8 cellular contexts compared by ENCODE assay signal in the genomic region with DNA sequence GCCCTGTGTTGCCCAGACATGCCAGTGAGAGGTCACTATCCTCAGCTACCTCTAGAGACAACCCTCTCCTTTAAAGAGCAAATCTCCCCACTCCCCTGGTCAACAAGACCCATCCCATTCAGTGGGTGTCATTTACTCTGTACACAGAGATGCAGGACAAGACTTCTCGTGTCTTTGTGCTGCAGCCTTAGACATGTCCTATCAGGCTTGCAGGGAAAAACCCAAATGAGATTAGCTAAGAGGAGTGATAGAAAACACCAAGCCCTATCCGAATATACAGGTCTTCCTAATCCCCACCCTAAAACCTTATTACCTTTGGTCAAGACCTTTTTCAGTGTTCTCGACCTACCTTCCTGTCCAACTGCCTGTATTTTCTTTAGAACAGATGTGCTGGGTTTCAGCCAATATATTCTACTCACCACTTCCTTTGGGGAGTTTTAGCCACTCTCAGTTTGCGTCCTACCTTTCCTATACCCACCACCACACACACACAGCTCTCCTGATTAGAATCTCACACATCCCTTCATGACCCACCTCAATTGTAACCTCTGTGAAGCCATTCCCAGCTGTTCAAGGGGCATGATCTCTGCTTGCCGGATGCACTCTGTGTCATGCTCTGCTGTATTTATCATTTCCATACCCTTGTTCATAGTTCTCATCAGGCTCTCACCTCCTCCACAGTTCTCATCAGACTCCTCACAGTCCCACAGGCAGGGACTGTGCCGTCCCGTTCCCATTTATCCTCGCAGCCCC. TPM values are rescaled to one million over a fixed set of nuclear protein-coding genes. Genes with fewer than 3 reads are reported as not detected.
A peak's percentile ranks its signal among the peaks of the same experiment; 100 is the strongest.
DNase-seq lines count a peak whose midpoint lies in the region; ATAC-seq and TF ChIP-seq lines count a peak whose summit lies in the region.

No MANE protein-coding gene starts in this region.

- H3K36me3 Mint-ChIP-seq in neural crest cell (ENCODE audit: low read depth): no peaks in the 10 kb centered on the region

- H3K9me3 Mint-ChIP-seq in neural crest cell: no peaks in the 10 kb centered on the region

- no peaks in the 10 kb centered on the region for H3K27me3 ChIP-seq in OCI-LY3 (ENCODE audit: low read depth, low read length)

- peak overlapping the region; percentile 28; the same call in 1 of the 2 replicates for H3K9ac ChIP-seq in OCI-LY3 (ENCODE audit: low read length)

- TF ChIP-seq CTCF in OCI-LY3 (IDR thresholded peaks at IDR 0.05; ENCODE audit: low read depth, low read length) (no peak), neural crest cell (conservative IDR thresholded peaks at IDR 0.05) (no peak)

- no peak for DNase-seq in neural crest cell (ENCODE audit: low read depth, low spot score)
- DNase-seq in NCI-H510A treated with DMSO at 0.1 percent for 48 hours (lab: John Stamatoyannopoulos, UW): no peak
- DNase-seq in activated CD8-positive, alpha-beta memory T cell treated with anti-CD3 and anti-CD28 coated beads, Interleukin-2, amount 50 U/mL, for 4 hours: no peak
- DNase-seq in ecto neural progenitor cell (ENCODE audit: low spot score): no peak
- DNase-seq in NCI-H187 (lab: John Stamatoyannopoulos, UW): no peak

- H4K20me1 ChIP-seq in OCI-LY3 (ENCODE audit: insufficient read depth, low read length): no peaks in the 10 kb centered on the region

- H3K4me1 ChIP-seq in OCI-LY3 (ENCODE audit: low read length): peaks cover 40% of the 10 kb centered on the region

- H3K27ac Mint-ChIP-seq in neural crest cell (ENCODE audit: unreplicated experiment): peak overlapping the region; percentile 43

- H3K36me3 ChIP-seq in OCI-LY3 (replicated peaks; ENCODE audit: low read depth, low read length): peaks cover 7% of the 10 kb centered on the region

- H3K4me3 Mint-ChIP-seq in neural crest cell: no peak overlapping the region

- H3K9me3 ChIP-seq in OCI-LY3 (ENCODE audit: insufficient read depth, low read length): no peaks in the 10 kb centered on the region

- H3K27me3 Mint-ChIP-seq in neural crest cell (ENCODE audit: low read depth): no peaks in the 10 kb centered on the region

- H3K4me2 ChIP-seq in OCI-LY3 (ENCODE audit: low read length): peak overlapping the region; percentile 59

- H3K79me2 ChIP-seq in OCI-LY3 (ENCODE audit: low read length): peaks cover 50% of the 10 kb centered on the region

- peaks cover 16% of the 10 kb centered on the region for H3K4me1 Mint-ChIP-seq in neural crest cell

- H2AFZ ChIP-seq in OCI-LY3 (ENCODE audit: low read depth, low read length): no peak overlapping the region

- ATAC-seq in GM18868 (IDR thresholded peaks at IDR 0.05; ENCODE audit: unreplicated experiment) (peak; percentile 55), HG02610 (IDR thresholded peaks at IDR 0.05; ENCODE audit: unreplicated experiment) (peak; percentile 76)

- H3K27ac ChIP-seq in OCI-LY3 (ENCODE audit: low read length): peak overlapping the region; percentile 32

- H3K4me3 ChIP-seq in OCI-LY3 (ENCODE audit: low read length): peak overlapping the region; percentile 45

RNA-seq across cellular contexts. Expression of gene TRAM2, which starts 39.7 kb away (rescaled TPM):
- total RNA-seq in neural crest cell: 20.2 and 20.4 TPM in 2 replicates
